ENCODE assay signal across 11 cellular contexts in genomic region chr11:128174465-128175101, GRCh38.
DNase-seq lines count a peak whose midpoint lies in the region; ATAC-seq and TF ChIP-seq lines count a peak whose summit lies in the region.
"Had no signal": no experiment of that assay in that cellular context is flagged by ENCODE, and none has a peak within 500 bp of the region (broad histone marks: within the 10 kb centered on the region; RNA-seq: fewer than 3 reads in every experiment).

No MANE protein-coding gene starts in this region.

- BruUV-seq in PC-9 (replicated peaks; lab: Mats Ljungman, UMichigan), result no TSS peak

- WGBS in neuronal stem cell (ENCODE audit: extremely low coverage in 2 of 2, insufficient read length in 2 of 2, insufficient replicate concordance in 1 of 2), 2 donors, result no CpG with 5 or more reads among the region's 7 CpGs

- no peak overlapping the region for H3K9ac ChIP-seq in neuronal stem cell (ENCODE audit: low read depth, low read length, poor library complexity)

- H3K23ac ChIP-seq in neuronal stem cell (ENCODE audit: low read depth, low read length, poor library complexity), result no peak overlapping the region

- CTCF ChIA-PET in PC-9 (lab: Charles Lee), result no interaction called here

- H3K27ac ChIP-seq in neuronal stem cell (replicated peaks; ENCODE audit: low read length) (no peak overlapping the region), PC-9 (no peak overlapping the region)

- no peak overlapping the region for H3K4ac ChIP-seq in neuronal stem cell (ENCODE audit: low read length)

- H2BK12ac ChIP-seq in neuronal stem cell (ENCODE audit: low read length), result no peak overlapping the region

- H3K36me3 ChIP-seq in neuronal stem cell (replicated peaks in 1 of 2; ENCODE audit: control insufficient read depth in 2 of 2, insufficient read depth in 2 of 2, low read length in 2 of 2) (no peaks in the 10 kb centered on the region), PC-9 (ENCODE audit: low read depth) (no peaks in the 10 kb centered on the region)

- ATAC-seq in GM21447 (IDR thresholded peaks at IDR 0.05; ENCODE audit: unreplicated experiment), result no peak

- POLR2A ChIA-PET in PC-9 (lab: Charles Lee; ENCODE audit: unreplicated experiment), result no interaction called here

- intact Hi-C loops in PC-9 (cut with micrococcal nuclease; ENCODE audit: unreplicated experiment), result loop anchor here (5.0 to 10.0 kb wide), 6 partner anchors 33 to 673 kb away; no protein-coding TSS in a partner anchor

- H3K4me3 ChIP-seq in neuronal stem cell (ENCODE audit: low read length in 2 of 2) (no peak overlapping the region), PC-9 (no peak overlapping the region)

- no peak overlapping the region for H3K14ac ChIP-seq in neuronal stem cell (ENCODE audit: low read length)

- H2BK15ac ChIP-seq in neuronal stem cell (ENCODE audit: low read length), result no peak overlapping the region

- no peak for TF ChIP-seq CTCF in PC-9 (conservative IDR thresholded peaks at IDR 0.05)

- H2BK120ac ChIP-seq in neuronal stem cell (ENCODE audit: low read depth, low read length), result no peak overlapping the region

- DNase-seq in GM04503 (ENCODE audit: low read depth) (peak; percentile 60), NCI-H526 treated with DMSO at 0.1 percent for 48 hours (lab: John Stamatoyannopoulos, UW) (peak; percentile 81), dermis blood vessel endothelial cell (peak; percentile 26), neuronal stem cell (ENCODE audit: low spot score) (no peak), PC-9 (no peak)
- DNase-seq in activated CD4-positive, CD25-positive, alpha-beta regulatory T cell (lab: John Stamatoyannopoulos, UW), result no peak
- DNase-seq in activated CD4-positive, alpha-beta T cell treated with anti-CD3 and anti-CD28 coated beads, Interleukin-2, amount 50 U/mL, for 4 hours, result no peak
- DNase-seq: activated naive CD4-positive, alpha-beta T cell treated with anti-CD3 and anti-CD28 coated beads, Interleukin-2, amount 10 ng/mL, durations not matched to agents 7 days and 5 days; naive B cell; small intestine had no signal

- H2AFZ ChIP-seq in neuronal stem cell (ENCODE audit: low read length) (peak overlapping the region; percentile 67), PC-9 (no peak overlapping the region)

- H3K27me3 ChIP-seq in neuronal stem cell (ENCODE audit: control insufficient read depth in 3 of 3, insufficient read depth in 3 of 3, low read depth in 1 of 3, low read length in 3 of 3) (no peaks in the 10 kb centered on the region), PC-9 (ENCODE audit: insufficient read depth, low read depth) (no peaks in the 10 kb centered on the region)

- no peak overlapping the region for H2AK5ac ChIP-seq in neuronal stem cell (ENCODE audit: low read depth, low read length)

- H3K9me2 ChIP-seq in PC-9 (ENCODE audit: insufficient read depth), result no peaks in the 10 kb centered on the region

- H3K79me2 ChIP-seq in PC-9 (ENCODE audit: low read depth), result no peaks in the 10 kb centered on the region

- 0 out of 2 replicates have a peak, but pooled peaks cover 4% of the 10 kb centered on the region for H3F3A ChIP-seq in PC-9 (ENCODE audit: insufficient read depth, low read depth)

- no peaks in the 10 kb centered on the region for H4K20me1 ChIP-seq in PC-9 (ENCODE audit: insufficient read depth)

- no peaks in the 10 kb centered on the region for H3K79me1 ChIP-seq in neuronal stem cell (ENCODE audit: low read depth, low read length)

- H3K18ac ChIP-seq in neuronal stem cell (ENCODE audit: low read length), result no peak overlapping the region

- H3K4me1 ChIP-seq in neuronal stem cell (ENCODE audit: control insufficient read depth in 2 of 2, insufficient read depth in 1 of 2, low read depth in 1 of 2, low read length in 2 of 2) (peaks cover 2 to 17% of the 10 kb centered on the region in 2 donors), PC-9 (replicated peaks; ENCODE audit: insufficient read depth) (peaks cover 11% of the 10 kb centered on the region; the same call in 1 of the 2 replicates)

- H2BK5ac ChIP-seq in neuronal stem cell (ENCODE audit: low read length), result no peak overlapping the region

- H4K91ac ChIP-seq in neuronal stem cell (ENCODE audit: low read depth, low read length, poor library complexity), result no peak overlapping the region

- no peaks in the 10 kb centered on the region for H3K9me3 ChIP-seq in neuronal stem cell (replicated peaks in 1 of 2; ENCODE audit: control insufficient read depth in 2 of 2, insufficient read depth in 1 of 2, low read depth in 1 of 2, low read length in 2 of 2)
- no peaks in the 10 kb centered on the region; the same call in 1 of the 2 replicates for H3K9me3 ChIP-seq in PC-9 (ENCODE audit: insufficient read depth, low read depth)

- H4K8ac ChIP-seq in neuronal stem cell (ENCODE audit: low read depth, low read length), result no peak overlapping the region

- no peak overlapping the region for H3K4me2 ChIP-seq in neuronal stem cell (ENCODE audit: insufficient read depth, low read length, poor library complexity, severe bottlenecking)
- no peak overlapping the region for H3K4me2 ChIP-seq in PC-9

Comparison
In these comparisons a context has a peak if more than half of its experiments do, and no peak if none do; other contexts are left out.
1. DNase-seq: peak in GM04503 (single experiment), NCI-H526 treated with DMSO at 0.1 percent for 48 hours (single experiment) and dermis blood vessel endothelial cell (single experiment); none in neuronal stem cell (single experiment), activated CD4-positive, CD25-positive, alpha-beta regulatory T cell (0 of 4), PC-9 (0 of 2) and activated CD4-positive, alpha-beta T cell treated with anti-CD3 and anti-CD28 coated beads, Interleukin-2, amount 50 U/mL, for 4 hours (0 of 2).